Comparison of ENCODE assay signal across 14 cellular contexts in genomic region chr4:105092356-105092755, GRCh38. TPM values are rescaled to one million over a fixed set of nuclear protein-coding genes. Genes with fewer than 3 reads are reported as not detected.
DNase-seq lines count a peak whose midpoint lies in the region; ATAC-seq and TF ChIP-seq lines count a peak whose summit lies in the region.
"Had no signal": no experiment of that assay in that cellular context is flagged by ENCODE, and none has a peak within 500 bp of the region (broad histone marks: within the 10 kb centered on the region; RNA-seq: fewer than 3 reads in every experiment).

No MANE protein-coding gene starts in this region.

- CTCF ChIA-PET in AG04450 (lab: Charles Lee), result interaction anchor here (0.8 to 1.4 kb wide), 2 partner anchors 381 to 383 kb away, joined by 3 to 4 read pairs; no protein-coding TSS in a partner anchor

- no peak overlapping the region for H3K4me3 Mint-ChIP-seq in activated T-helper 17 cell treated with anti-CD3 and anti-CD28 coated beads, Interleukin-2, amount 50 U/mL, for 72 hours
- H3K4me3 Mint-ChIP-seq: activated T-helper 1 cell treated with anti-CD3 and anti-CD28 coated beads, Interleukin-12 subunit alpha, Interleukin-12 subunit beta, Interleukin-2, Interleukin-4 antibody, amounts not matched to agents 30 ng/mL and 10 ng/mL and 1 ng/mL, durations not matched to agents 14 hours and 24 hours and 36 hours had no signal

- H3K27me3 ChIP-seq in AG04450 (ENCODE audit: control insufficient read depth, insufficient read depth, low read length) (no peaks in the 10 kb centered on the region), adipocyte (replicated peaks; ENCODE audit: control insufficient read depth, insufficient read depth, low read length) (no peaks in the 10 kb centered on the region)

- H3K9me3 Mint-ChIP-seq in activated T-helper 17 cell treated with anti-CD3 and anti-CD28 coated beads, Interleukin-2, amount 50 U/mL, for 72 hours, result peaks cover 25% of the 10 kb centered on the region

- H3K9ac ChIP-seq in adipocyte (ENCODE audit: low read length), result no peak overlapping the region

- H3K4me1 ChIP-seq in adipocyte (ENCODE audit: control insufficient read depth, insufficient read depth, low read length), result no peaks in the 10 kb centered on the region

- DNase-seq in AG04450 (ENCODE audit: low read depth, low spot score) (peak; percentile 44), HS-27A (ENCODE audit: low read depth) (peak; percentile 68), adipocyte (ENCODE audit: low read depth) (peak; percentile 78), glomerular endothelial cell (ENCODE audit: extremely low read depth, low read depth, low spot score) (peak; percentile 14), retina (no peak), GM10266 (ENCODE audit: extremely low spot score) (no peak)
- DNase-seq: activated CD4-positive, CD25-positive, alpha-beta regulatory T cell; hypothalamus; NCI-H187 treated with DMSO at 0.1 percent for 48 hours had no signal

- H3K9me3 ChIP-seq in AG04450 (ENCODE audit: control insufficient read depth, insufficient read depth, low read length) (no peaks in the 10 kb centered on the region), adipocyte (ENCODE audit: control insufficient read depth, low read length) (peaks cover 24% of the 10 kb centered on the region)

- H3K27me3 Mint-ChIP-seq in activated T-helper 17 cell treated with anti-CD3 and anti-CD28 coated beads, Interleukin-2, amount 50 U/mL, for 72 hours, result peaks cover 3% of the 10 kb centered on the region

- H3K36me3 ChIP-seq in adipocyte (ENCODE audit: control insufficient read depth, insufficient read depth, low read length, severe bottlenecking), result no peaks in the 10 kb centered on the region

- H3K4me3 ChIP-seq in AG04450 (ENCODE audit: low read depth, low read length), result no peak overlapping the region
- no peak overlapping the region for H3K4me3 ChIP-seq in adipocyte (ENCODE audit: low read length)

- no peaks in the 10 kb centered on the region for H3K4me1 Mint-ChIP-seq in activated T-helper 17 cell treated with anti-CD3 and anti-CD28 coated beads, Interleukin-2, amount 50 U/mL, for 72 hours

- TF ChIP-seq CTCF in AG04450 (IDR thresholded peaks at IDR 0.05; ENCODE audit: low read depth, low read length), result no peak
- no peak for TF ChIP-seq CTCF in GM10266 (IDR thresholded peaks at IDR 0.05; ENCODE audit: control insufficient read depth, insufficient read depth, low read depth, missing control alignments)

- H3K27ac Mint-ChIP-seq in activated T-helper 17 cell treated with anti-CD3 and anti-CD28 coated beads, Interleukin-2, amount 50 U/mL, for 72 hours, result no peak overlapping the region
- H3K27ac Mint-ChIP-seq: activated T-helper 1 cell treated with anti-CD3 and anti-CD28 coated beads, Interleukin-12 subunit alpha, Interleukin-12 subunit beta, Interleukin-2, Interleukin-4 antibody, amounts not matched to agents 30 ng/mL and 10 ng/mL and 1 ng/mL, durations not matched to agents 14 hours and 24 hours and 36 hours had no signal

- no peak for ATAC-seq in HG03159 (IDR thresholded peaks at IDR 0.05; ENCODE audit: unreplicated experiment)
- no peak for ATAC-seq in activated T-helper 17 cell treated with anti-CD3 and anti-CD28 coated beads, Interleukin-2, amount 50 U/mL, for 72 hours (replicated peaks)

- POLR2A ChIA-PET in AG04450 (lab: Yijun Ruan, JAX), result no interaction called here

- H3K27ac ChIP-seq in AG04450 (ENCODE audit: low read depth, low read length), result no peak overlapping the region
- H3K27ac ChIP-seq: C4-2B, HL-60 had no signal

- H3K36me3 Mint-ChIP-seq in activated T-helper 17 cell treated with anti-CD3 and anti-CD28 coated beads, Interleukin-2, amount 50 U/mL, for 72 hours (ENCODE audit: low read depth), result no peaks in the 10 kb centered on the region

RNA-seq across cellular contexts. Expression of gene TET2, which starts 54.3 kb away (rescaled TPM):
- polyA plus RNA-seq in AG04450 (2011; rRNA removed), result 12.4 and 16.2 TPM in 2 replicates
- polyA minus RNA-seq in AG04450 (2011; rRNA and poly(A)+ RNA removed), result 47.4 and 59.1 TPM in 2 replicates
- 10.8 and 15.5 TPM in 2 replicates for total RNA-seq in glomerular endothelial cell
- 10 to 100 TPM; 41.8 to 87.4 TPM for total RNA-seq in activated T-helper 17 cell treated with anti-CD3 and anti-CD28 coated beads, Interleukin-2, amount 50 U/mL, for 72 hours

Comparison
In these comparisons a context has a peak if more than half of its experiments do, and no peak if none do; other contexts are left out.
1. DNase-seq: peak in AG04450 (single experiment), HS-27A (single experiment), adipocyte (single experiment) and glomerular endothelial cell (single experiment); none in retina (single experiment) and GM10266 (single experiment).